33 cellular contexts compared by ENCODE assay signal in genomic region chr16:63850979-63851378, GRCh38.
DNase-seq lines count a peak whose midpoint lies in the region; ATAC-seq and TF ChIP-seq lines count a peak whose summit lies in the region.
"Had no signal": no experiment of that assay in that cellular context is flagged by ENCODE, and none has a peak within 500 bp of the region (broad histone marks: within the 10 kb centered on the region; RNA-seq: fewer than 3 reads in every experiment).

No MANE protein-coding gene starts in this region.

- peak; percentile 42 for ATAC-seq in Right ventricle myocardium inferior
- ATAC-seq in Right ventricle myocardium superior (ENCODE audit: poor library complexity), result peak; percentile 82
- peak; percentile 67 to 77 for ATAC-seq in left cardiac atrium
- ATAC-seq in left ventricle myocardium superior, result peak; percentile 78
- ATAC-seq: A549; CD8-positive, alpha-beta T cell had no signal

- no peak for DNase-seq in Right ventricle myocardium inferior (ENCODE audit: missing footprints)
- DNase-seq in left ventricle myocardium inferior, result no peak
- DNase-seq in Right ventricle myocardium superior, result no peak
- DNase-seq in right atrium auricular region (ENCODE audit: low spot score), result no peak
- no peak for DNase-seq in left cardiac atrium
- no peak for DNase-seq in cardiac septum (ENCODE audit: low spot score)
- DNase-seq in left ventricle myocardium superior, result no peak
- no peak for DNase-seq in NCI-H748 (lab: John Stamatoyannopoulos, UW; ENCODE audit: unreplicated experiment)
- DNase-seq: 8988T; ACHN; AML-193; BE2C; C1 segment of cervical spinal cord; Caco-2; Calu3; CD4-positive, alpha-beta memory T cell; CD4-positive, alpha-beta T cell; CD4-positive, CD25-positive, alpha-beta regulatory T cell; CD8-positive, alpha-beta memory T cell; CD8-positive, alpha-beta T cell; COR-L47; DMS 273 treated with DMSO at 0.1 percent for 48 hours; DMS153; DMS53; DMS79; DMS79 treated with DMSO at 0.1 percent for 48 hours; DND-41; EL had no signal

- H3K4me3 ChIP-seq in left ventricle myocardium inferior (no peak overlapping the region), right atrium auricular region (no peak overlapping the region)
- H3K4me3 ChIP-seq: A549; BLaER1; BLaER1 treated with 17β-estradiol and CSF1 and Interleukin-3, amounts not matched to agents 10 nM and 100 nM had no signal

- peaks cover 5% of the 10 kb centered on the region for H3K4me1 ChIP-seq in left ventricle myocardium inferior
- no peaks in the 10 kb centered on the region for H3K4me1 ChIP-seq in right atrium auricular region
- H3K4me1 ChIP-seq: A549; BE2C; BLaER1; BLaER1 treated with 17β-estradiol and CSF1 and Interleukin-3, amounts not matched to agents 10 nM and 100 nM; Caco-2 had no signal

- no peak overlapping the region for H3K27ac ChIP-seq in left ventricle myocardium inferior (replicated peaks)
- no peak overlapping the region for H3K27ac ChIP-seq in right atrium auricular region
- H3K27ac ChIP-seq: 22Rv1; A549; BLaER1; BLaER1 treated with 17β-estradiol and CSF1 and Interleukin-3, amounts not matched to agents 10 nM and 100 nM; C4-2B had no signal

- H3K9me3 ChIP-seq in left ventricle myocardium inferior (replicated peaks) (no peaks in the 10 kb centered on the region), right atrium auricular region (no peaks in the 10 kb centered on the region)
- H3K9me3 ChIP-seq: A549; BE2C; BLaER1; BLaER1 treated with 17β-estradiol and CSF1 and Interleukin-3, amounts not matched to agents 10 nM and 100 nM; Caco-2 had no signal

- no peaks in the 10 kb centered on the region for H3K36me3 ChIP-seq in left ventricle myocardium inferior
- H3K36me3 ChIP-seq in right atrium auricular region, result no peaks in the 10 kb centered on the region
- H3K36me3 ChIP-seq: BE2C; BLaER1; BLaER1 treated with 17β-estradiol and CSF1 and Interleukin-3, amounts not matched to agents 10 nM and 100 nM had no signal

- H3K27me3 ChIP-seq in left ventricle myocardium inferior (ENCODE audit: low read depth) (no peaks in the 10 kb centered on the region), right atrium auricular region (no peaks in the 10 kb centered on the region)
- H3K27me3 ChIP-seq: BE2C; BLaER1; BLaER1 treated with 17β-estradiol and CSF1 and Interleukin-3, amounts not matched to agents 10 nM and 100 nM had no signal

- TF ChIP-seq CTCF in left ventricle myocardium inferior (IDR thresholded peaks at IDR 0.05; ENCODE audit: borderline replicate concordance) (no peak), right atrium auricular region (IDR thresholded peaks at IDR 0.05) (no peak)

- intact Hi-C loops in Right ventricle myocardium inferior (cut with DNase I), result no loop called here
- intact Hi-C loops in left ventricle myocardium inferior (cut with micrococcal nuclease), result no loop called here
- intact Hi-C loops in Right ventricle myocardium superior (cut with DNase I), result no loop called here
- intact Hi-C loops in left cardiac atrium (cut with DNase I), result no loop called here
- intact Hi-C loops in cardiac septum (cut with DNase I), result no loop called here
- intact Hi-C loops in left ventricle myocardium superior (cut with micrococcal nuclease), result no loop called here
